In genomic region chr3:4466783-4467521, GRCh38 we compare ENCODE assay signal across 8 cellular contexts.
DNase-seq lines count a peak whose midpoint lies in the region; ATAC-seq and TF ChIP-seq lines count a peak whose summit lies in the region.

SUMF1 (minus strand) TSS chr3:4467269; CDS start chr3:4467245, 24 bp downstream.

- H3K4me1 ChIP-seq in BLaER1 treated with 17β-estradiol and CSF1 and Interleukin-3, amounts not matched to agents 10 nM and 100 nM: peaks cover 10 to 43% (median 21%) of the 10 kb centered on the region in 10 experiments
- peaks cover 5% of the 10 kb centered on the region for H3K4me1 ChIP-seq in effector memory CD4-positive, alpha-beta T cell (ENCODE audit: control insufficient read depth, insufficient read depth, low read length, poor library complexity, severe bottlenecking)

- H3K36me3 ChIP-seq in BLaER1 treated with 17β-estradiol and CSF1 and Interleukin-3, amounts not matched to agents 10 nM and 100 nM: no peaks in the 10 kb centered on the region
- no peaks in the 10 kb centered on the region for H3K36me3 ChIP-seq in effector memory CD4-positive, alpha-beta T cell (ENCODE audit: control insufficient read depth, insufficient read depth, low read length)

- H3K9me3 ChIP-seq in BLaER1 treated with 17β-estradiol and CSF1 and Interleukin-3, amounts not matched to agents 10 nM and 100 nM (replicated peaks in 1 of 11): no peaks in the 10 kb centered on the region
- H3K9me3 ChIP-seq in effector memory CD4-positive, alpha-beta T cell (ENCODE audit: control insufficient read depth, low read length): no peaks in the 10 kb centered on the region

- peak within 1 kb of the TSS; percentile 78 to 97 (median 91) for H3K4me3 ChIP-seq in BLaER1 treated with 17β-estradiol and CSF1 and Interleukin-3, amounts not matched to agents 10 nM and 100 nM
- peak within 1 kb of the TSS; percentile 92 for H3K4me3 ChIP-seq in effector memory CD4-positive, alpha-beta T cell (ENCODE audit: insufficient read depth, low read depth, low read length, poor library complexity, severe bottlenecking)

- peak; percentile 98 for ATAC-seq in HG03378 (IDR thresholded peaks at IDR 0.05; ENCODE audit: unreplicated experiment)

- H3K4me2 ChIP-seq in BLaER1 treated with 17β-estradiol and CSF1 and Interleukin-3, amounts not matched to agents 10 nM and 100 nM: peak within 1 kb of the TSS; percentile 75 to 93 (median 83)

- TF ChIP-seq POLR2A in GM19099 (IDR thresholded peaks at IDR 0.05; ENCODE audit: extremely low read depth, insufficient read length, low read depth): peak; percentile 91

- H3K27me3 ChIP-seq in BLaER1 treated with 17β-estradiol and CSF1 and Interleukin-3, amounts not matched to agents 10 nM and 100 nM: no peaks in the 10 kb centered on the region
- H3K27me3 ChIP-seq in effector memory CD4-positive, alpha-beta T cell (replicated peaks; ENCODE audit: control insufficient read depth, insufficient read depth, low read length, poor library complexity, severe bottlenecking): no peaks in the 10 kb centered on the region

- DNase-seq in NCI-H748 treated with DMSO at 0.1 percent for 48 hours (lab: John Stamatoyannopoulos, UW) (peak; percentile 20), medulla oblongata (ENCODE audit: extremely low spot score) (peak; percentile 89)
- DNase-seq in activated CD8-positive, alpha-beta memory T cell treated with anti-CD3 and anti-CD28 coated beads for 4 hours (ENCODE audit: low read depth in 2 of 2): peak; percentile 56 to 57
- peak; percentile 55 to 67 (median 60) for DNase-seq in effector memory CD4-positive, alpha-beta T cell
- peak; percentile 47 to 48 (median 48) for DNase-seq in stimulated activated CD4-positive, alpha-beta T cell treated with anti-CD3 and anti-CD28 coated beads, TNF-alpha, amount 100 ng/mL, for 4 hours (ENCODE audit: low read depth in 3 of 3)

- peak within 1 kb of the TSS; percentile 82 to 98 (median 93) for H3K9ac ChIP-seq in BLaER1 treated with 17β-estradiol and CSF1 and Interleukin-3, amounts not matched to agents 10 nM and 100 nM

- peak within 1 kb of the TSS; percentile 79 to 97 (median 91) for H3K27ac ChIP-seq in BLaER1 treated with 17β-estradiol and CSF1 and Interleukin-3, amounts not matched to agents 10 nM and 100 nM
- H3K27ac ChIP-seq in effector memory CD4-positive, alpha-beta T cell (ENCODE audit: insufficient read depth, low read length, poor library complexity, severe bottlenecking): peak within 1 kb of the TSS; percentile 68

- peaks cover 0 to 3% (median 0%) of the 10 kb centered on the region in 11 experiments; a peak in 2 of 22 replicates for H4K20me1 ChIP-seq in BLaER1 treated with 17β-estradiol and CSF1 and Interleukin-3, amounts not matched to agents 10 nM and 100 nM

Comparison
In these comparisons a context has a peak if more than half of its experiments do, and no peak if none do; other contexts are left out.
1. Peak in every context shown above with its lines: DNase-seq, ATAC-seq, H3K4me3 ChIP-seq and H3K27ac ChIP-seq.
2. DNase-seq: peak in every context shown above with its lines; median percentile 89 in medulla oblongata; 60 in effector memory CD4-positive, alpha-beta T cell; 56 in activated CD8-positive, alpha-beta memory T cell treated with anti-CD3 and anti-CD28 coated beads for 4 hours; 48 in stimulated activated CD4-positive, alpha-beta T cell treated with anti-CD3 and anti-CD28 coated beads, TNF-alpha, amount 100 ng/mL, for 4 hours; 20 in NCI-H748 treated with DMSO at 0.1 percent for 48 hours.